1 cellular context compared by ENCODE assay signal in the genomic region with DNA sequence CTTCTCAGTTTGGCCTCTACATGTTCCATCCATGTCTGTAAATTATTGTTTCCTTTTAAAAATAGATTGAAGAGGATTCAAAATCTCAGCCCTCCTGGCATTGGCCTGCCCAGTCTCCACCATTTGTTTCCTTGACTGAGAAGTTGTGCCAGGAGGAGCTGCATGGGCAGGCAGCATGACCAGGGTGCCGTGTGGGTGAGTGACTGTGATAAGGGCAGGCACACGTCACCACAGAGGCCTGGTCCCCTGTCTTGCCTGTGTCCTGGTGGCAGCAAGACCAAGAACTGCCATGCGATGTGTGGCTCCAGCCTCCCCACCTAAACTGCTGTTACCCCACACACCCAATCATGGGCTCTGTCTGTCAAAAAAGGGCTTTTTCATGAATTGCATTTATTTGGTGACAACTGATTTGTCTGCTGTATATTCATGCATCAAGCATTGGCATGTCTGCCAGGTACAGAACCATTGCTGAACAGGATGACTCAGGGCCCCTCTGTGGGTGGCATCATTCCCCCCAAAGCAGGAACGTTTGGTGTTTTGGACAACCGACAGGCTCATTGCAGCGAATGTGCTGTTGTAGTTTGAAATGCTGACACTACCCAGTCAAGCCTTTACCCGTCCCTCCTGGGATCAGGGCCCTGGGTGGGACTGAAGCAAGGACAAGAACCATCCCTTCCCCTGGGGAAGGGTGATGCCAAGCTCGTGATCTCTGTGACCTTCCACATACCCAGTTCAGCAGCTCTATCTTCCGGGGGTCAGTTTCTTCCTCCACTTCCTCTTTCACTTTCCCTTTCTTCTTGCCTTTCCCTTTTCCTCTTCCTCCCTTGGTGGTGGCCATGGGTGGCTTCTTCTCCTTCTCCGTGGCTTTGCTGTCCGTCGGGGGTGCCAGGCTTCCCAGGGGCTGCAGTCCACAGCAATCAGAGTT.
TF ChIP-seq lines count a peak whose summit lies in the region.

No MANE protein-coding gene starts in this region.

TF ChIP-seq in WTC11, 78 proteins besides CTCF, POLR2A, EP300 and RAD21 (continued from another document):
- TF ChIP-seq, protein P1, sequence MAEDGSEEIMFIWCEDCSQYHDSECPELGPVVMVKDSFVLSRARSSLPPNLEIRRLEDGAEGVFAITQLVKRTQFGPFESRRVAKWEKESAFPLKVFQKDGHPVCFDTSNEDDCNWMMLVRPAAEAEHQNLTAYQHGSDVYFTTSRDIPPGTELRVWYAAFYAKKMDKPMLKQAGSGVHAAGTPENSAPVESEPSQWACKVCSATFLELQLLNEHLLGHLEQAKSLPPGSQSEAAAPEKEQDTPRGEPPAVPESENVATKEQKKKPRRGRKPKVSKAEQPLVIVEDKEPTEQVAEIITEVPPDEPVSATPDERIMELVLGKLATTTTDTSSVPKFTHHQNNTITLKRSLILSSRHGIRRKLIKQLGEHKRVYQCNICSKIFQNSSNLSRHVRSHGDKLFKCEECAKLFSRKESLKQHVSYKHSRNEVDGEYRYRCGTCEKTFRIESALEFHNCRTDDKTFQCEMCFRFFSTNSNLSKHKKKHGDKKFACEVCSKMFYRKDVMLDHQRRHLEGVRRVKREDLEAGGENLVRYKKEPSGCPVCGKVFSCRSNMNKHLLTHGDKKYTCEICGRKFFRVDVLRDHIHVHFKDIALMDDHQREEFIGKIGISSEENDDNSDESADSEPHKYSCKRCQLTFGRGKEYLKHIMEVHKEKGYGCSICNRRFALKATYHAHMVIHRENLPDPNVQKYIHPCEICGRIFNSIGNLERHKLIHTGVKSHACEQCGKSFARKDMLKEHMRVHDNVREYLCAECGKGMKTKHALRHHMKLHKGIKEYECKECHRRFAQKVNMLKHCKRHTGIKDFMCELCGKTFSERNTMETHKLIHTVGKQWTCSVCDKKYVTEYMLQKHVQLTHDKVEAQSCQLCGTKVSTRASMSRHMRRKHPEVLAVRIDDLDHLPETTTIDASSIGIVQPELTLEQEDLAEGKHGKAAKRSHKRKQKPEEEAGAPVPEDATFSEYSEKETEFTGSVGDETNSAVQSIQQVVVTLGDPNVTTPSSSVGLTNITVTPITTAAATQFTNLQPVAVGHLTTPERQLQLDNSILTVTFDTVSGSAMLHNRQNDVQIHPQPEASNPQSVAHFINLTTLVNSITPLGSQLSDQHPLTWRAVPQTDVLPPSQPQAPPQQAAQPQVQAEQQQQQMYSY (CRISPR knock-in tag; IDR thresholded peaks at IDR 0.05), result no peak
- TF ChIP-seq NFE2L1 (CRISPR knock-in tag; IDR thresholded peaks at IDR 0.05) (no peak), TEAD4 (CRISPR knock-in tag; IDR thresholded peaks at IDR 0.05) (no peak), GABPB1 (CRISPR knock-in tag; IDR thresholded peaks at IDR 0.05) (no peak), ELF4 (CRISPR knock-in tag; IDR thresholded peaks at IDR 0.05; ENCODE audit: low read depth) (no peak), CBFB (CRISPR knock-in tag; IDR thresholded peaks at IDR 0.05; ENCODE audit: low read depth) (no peak), NR2C2 (CRISPR knock-in tag; IDR thresholded peaks at IDR 0.05) (no peak)
- TF ChIP-seq, protein P2, sequence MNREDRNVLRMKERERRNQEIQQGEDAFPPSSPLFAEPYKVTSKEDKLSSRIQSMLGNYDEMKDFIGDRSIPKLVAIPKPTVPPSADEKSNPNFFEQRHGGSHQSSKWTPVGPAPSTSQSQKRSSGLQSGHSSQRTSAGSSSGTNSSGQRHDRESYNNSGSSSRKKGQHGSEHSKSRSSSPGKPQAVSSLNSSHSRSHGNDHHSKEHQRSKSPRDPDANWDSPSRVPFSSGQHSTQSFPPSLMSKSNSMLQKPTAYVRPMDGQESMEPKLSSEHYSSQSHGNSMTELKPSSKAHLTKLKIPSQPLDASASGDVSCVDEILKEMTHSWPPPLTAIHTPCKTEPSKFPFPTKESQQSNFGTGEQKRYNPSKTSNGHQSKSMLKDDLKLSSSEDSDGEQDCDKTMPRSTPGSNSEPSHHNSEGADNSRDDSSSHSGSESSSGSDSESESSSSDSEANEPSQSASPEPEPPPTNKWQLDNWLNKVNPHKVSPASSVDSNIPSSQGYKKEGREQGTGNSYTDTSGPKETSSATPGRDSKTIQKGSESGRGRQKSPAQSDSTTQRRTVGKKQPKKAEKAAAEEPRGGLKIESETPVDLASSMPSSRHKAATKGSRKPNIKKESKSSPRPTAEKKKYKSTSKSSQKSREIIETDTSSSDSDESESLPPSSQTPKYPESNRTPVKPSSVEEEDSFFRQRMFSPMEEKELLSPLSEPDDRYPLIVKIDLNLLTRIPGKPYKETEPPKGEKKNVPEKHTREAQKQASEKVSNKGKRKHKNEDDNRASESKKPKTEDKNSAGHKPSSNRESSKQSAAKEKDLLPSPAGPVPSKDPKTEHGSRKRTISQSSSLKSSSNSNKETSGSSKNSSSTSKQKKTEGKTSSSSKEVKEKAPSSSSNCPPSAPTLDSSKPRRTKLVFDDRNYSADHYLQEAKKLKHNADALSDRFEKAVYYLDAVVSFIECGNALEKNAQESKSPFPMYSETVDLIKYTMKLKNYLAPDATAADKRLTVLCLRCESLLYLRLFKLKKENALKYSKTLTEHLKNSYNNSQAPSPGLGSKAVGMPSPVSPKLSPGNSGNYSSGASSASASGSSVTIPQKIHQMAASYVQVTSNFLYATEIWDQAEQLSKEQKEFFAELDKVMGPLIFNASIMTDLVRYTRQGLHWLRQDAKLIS (CRISPR knock-in tag; IDR thresholded peaks at IDR 0.05; ENCODE audit: borderline replicate concordance), result no peak
- TF ChIP-seq, protein P3, sequence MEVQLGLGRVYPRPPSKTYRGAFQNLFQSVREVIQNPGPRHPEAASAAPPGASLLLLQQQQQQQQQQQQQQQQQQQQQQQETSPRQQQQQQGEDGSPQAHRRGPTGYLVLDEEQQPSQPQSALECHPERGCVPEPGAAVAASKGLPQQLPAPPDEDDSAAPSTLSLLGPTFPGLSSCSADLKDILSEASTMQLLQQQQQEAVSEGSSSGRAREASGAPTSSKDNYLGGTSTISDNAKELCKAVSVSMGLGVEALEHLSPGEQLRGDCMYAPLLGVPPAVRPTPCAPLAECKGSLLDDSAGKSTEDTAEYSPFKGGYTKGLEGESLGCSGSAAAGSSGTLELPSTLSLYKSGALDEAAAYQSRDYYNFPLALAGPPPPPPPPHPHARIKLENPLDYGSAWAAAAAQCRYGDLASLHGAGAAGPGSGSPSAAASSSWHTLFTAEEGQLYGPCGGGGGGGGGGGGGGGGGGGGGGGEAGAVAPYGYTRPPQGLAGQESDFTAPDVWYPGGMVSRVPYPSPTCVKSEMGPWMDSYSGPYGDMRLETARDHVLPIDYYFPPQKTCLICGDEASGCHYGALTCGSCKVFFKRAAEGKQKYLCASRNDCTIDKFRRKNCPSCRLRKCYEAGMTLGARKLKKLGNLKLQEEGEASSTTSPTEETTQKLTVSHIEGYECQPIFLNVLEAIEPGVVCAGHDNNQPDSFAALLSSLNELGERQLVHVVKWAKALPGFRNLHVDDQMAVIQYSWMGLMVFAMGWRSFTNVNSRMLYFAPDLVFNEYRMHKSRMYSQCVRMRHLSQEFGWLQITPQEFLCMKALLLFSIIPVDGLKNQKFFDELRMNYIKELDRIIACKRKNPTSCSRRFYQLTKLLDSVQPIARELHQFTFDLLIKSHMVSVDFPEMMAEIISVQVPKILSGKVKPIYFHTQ (CRISPR knock-in tag; IDR thresholded peaks at IDR 0.05), result no peak
